ENCODE assay signal across 6 cellular contexts in the genomic region with DNA sequence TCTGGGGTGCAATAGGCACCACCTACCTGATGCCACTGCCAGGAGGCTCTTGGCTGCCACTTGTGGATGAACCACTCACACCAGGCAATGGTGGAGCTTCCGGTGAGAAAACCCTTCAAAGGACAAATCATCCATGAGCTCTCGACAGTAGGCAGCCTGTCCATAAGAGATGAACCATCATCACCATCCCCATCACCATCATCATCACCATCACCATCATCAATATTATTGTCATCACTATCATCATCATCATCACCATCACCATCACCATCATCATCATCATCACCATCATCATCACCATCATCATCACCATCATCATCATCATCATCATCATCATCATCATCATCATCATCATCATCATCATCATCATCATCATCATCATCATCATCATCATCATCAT. TPM values are rescaled to one million over a fixed set of nuclear protein-coding genes. Genes with fewer than 3 reads are reported as not detected.
"Had no signal": no experiment of that assay in that cellular context is flagged by ENCODE, and none has a peak within 500 bp of the region (broad histone marks: within the 10 kb centered on the region; RNA-seq: fewer than 3 reads in every experiment).

No MANE protein-coding gene starts in this region.

RNA-seq across cellular contexts. Expression of gene TEX44, which starts 14.0 kb away (rescaled TPM):
- total RNA-seq: M059J, PC-3, Peyer's patch, Right ventricle myocardium superior, SJSA1 had no signal
- polyA plus RNA-seq: SK-N-SH had no signal

RNA-seq across cellular contexts. Expression of gene NMUR1, which starts 48.4 kb away (rescaled TPM):
- total RNA-seq: M059J, PC-3 had no signal
- polyA plus RNA-seq: SK-N-SH had no signal
